8 cellular contexts compared by ENCODE assay signal in genomic region chr13:54029226-54029625, GRCh38.
A peak's percentile ranks its signal among the peaks of the same experiment; 100 is the strongest.
DNase-seq lines count a peak whose midpoint lies in the region; ATAC-seq, FAIRE-seq and TF ChIP-seq lines count a peak whose summit lies in the region.

No MANE protein-coding gene starts in this region.

- H3K27me3 ChIP-seq in bronchial epithelial cell (ENCODE audit: control insufficient read depth, insufficient read depth, low read length) = no peaks in the 10 kb centered on the region

- H3K27me3 Mint-ChIP-seq in activated T-helper 2 cell treated with anti-CD3 and anti-CD28 coated beads, Interferon-gamma antibody, Interleukin-2, Interleukin-4, amounts not matched to agents 10 μg/mL and 5 μg/mL and 100 μg/mL, durations not matched to agents 14 hours and 24 hours and 36 hours (ENCODE audit: low read depth) = no peaks in the 10 kb centered on the region

- intact Hi-C loops in activated T-helper 2 cell treated with anti-CD3 and anti-CD28 coated beads, Interferon-gamma antibody, Interleukin-2, Interleukin-4, amounts not matched to agents 10 μg/mL and 5 μg/mL and 100 μg/mL, durations not matched to agents 14 hours and 24 hours and 36 hours (cut with micrococcal nuclease) = no loop called here

- peaks cover 72% of the 10 kb centered on the region for H3K9me3 Mint-ChIP-seq in activated T-helper 2 cell treated with anti-CD3 and anti-CD28 coated beads, Interferon-gamma antibody, Interleukin-2, Interleukin-4, amounts not matched to agents 10 μg/mL and 5 μg/mL and 100 μg/mL, durations not matched to agents 14 hours and 24 hours and 36 hours

- no peaks in the 10 kb centered on the region for H3K36me3 ChIP-seq in bronchial epithelial cell (ENCODE audit: control insufficient read depth, insufficient read depth, low read length)

- DNase-seq in H4 (ENCODE audit: low spot score) (peak; percentile 58), Kasumi-1 (lab: John Stamatoyannopoulos, UW) (peak; percentile 98), bronchial epithelial cell (ENCODE audit: low read depth) (peak; percentile 87), nucleus accumbens (lab: John Stamatoyannopoulos, UW) (no peak), mesenteric fat pad (ENCODE audit: low spot score) (no peak), D721Med (ENCODE audit: insufficient read length, low spot score) (no peak)
- no peak for DNase-seq in activated T-helper 2 cell treated with anti-CD3 and anti-CD28 coated beads, Interferon-gamma antibody, Interleukin-2, Interleukin-4, amounts not matched to agents 10 μg/mL and 5 μg/mL and 100 μg/mL, durations not matched to agents 14 hours and 24 hours and 36 hours (ENCODE audit: low spot score)

- H3K4me3 Mint-ChIP-seq in activated T-helper 2 cell treated with anti-CD3 and anti-CD28 coated beads, Interferon-gamma antibody, Interleukin-2, Interleukin-4, amounts not matched to agents 10 μg/mL and 5 μg/mL and 100 μg/mL, durations not matched to agents 14 hours and 24 hours and 36 hours (ENCODE audit: low read depth) = no peak overlapping the region

- peak; percentile 99 for ATAC-seq in GM18498 (IDR thresholded peaks at IDR 0.05; ENCODE audit: unreplicated experiment)

- H3K27ac Mint-ChIP-seq in activated T-helper 2 cell treated with anti-CD3 and anti-CD28 coated beads, Interferon-gamma antibody, Interleukin-2, Interleukin-4, amounts not matched to agents 10 μg/mL and 5 μg/mL and 100 μg/mL, durations not matched to agents 14 hours and 24 hours and 36 hours = no peak overlapping the region

- TF ChIP-seq CTCF in bronchial epithelial cell (IDR thresholded peaks at IDR 0.05; ENCODE audit: insufficient read depth, low read length, severe bottlenecking) (no peak), D721Med (IDR thresholded peaks at IDR 0.05; ENCODE audit: insufficient read depth, missing control alignments) (no peak)

- H3K4me3 ChIP-seq in bronchial epithelial cell (ENCODE audit: low read depth, low read length) = no peak overlapping the region

- FAIRE-seq in bronchial epithelial cell (lab: Jason Lieb, UNC) = peak; percentile 96
- no peak for FAIRE-seq in D721Med (lab: Jason Lieb, UNC)

- H3K36me3 Mint-ChIP-seq in activated T-helper 2 cell treated with anti-CD3 and anti-CD28 coated beads, Interferon-gamma antibody, Interleukin-2, Interleukin-4, amounts not matched to agents 10 μg/mL and 5 μg/mL and 100 μg/mL, durations not matched to agents 14 hours and 24 hours and 36 hours (ENCODE audit: low read depth) = no peaks in the 10 kb centered on the region

- no peaks in the 10 kb centered on the region for H3K4me1 Mint-ChIP-seq in activated T-helper 2 cell treated with anti-CD3 and anti-CD28 coated beads, Interferon-gamma antibody, Interleukin-2, Interleukin-4, amounts not matched to agents 10 μg/mL and 5 μg/mL and 100 μg/mL, durations not matched to agents 14 hours and 24 hours and 36 hours (ENCODE audit: low read depth)

Comparison
In these comparisons a context has a peak if more than half of its experiments do, and no peak if none do; other contexts are left out.
1. DNase-seq: peak in H4 (single experiment), Kasumi-1 (2 of 2) and bronchial epithelial cell (single experiment); none in activated T-helper 2 cell treated with anti-CD3 and anti-CD28 coated beads, Interferon-gamma antibody, Interleukin-2, Interleukin-4, amounts not matched to agents 10 μg/mL and 5 μg/mL and 100 μg/mL, durations not matched to agents 14 hours and 24 hours and 36 hours (single experiment), nucleus accumbens (0 of 56), mesenteric fat pad (single experiment) and D721Med (single experiment).